In the genomic region with DNA sequence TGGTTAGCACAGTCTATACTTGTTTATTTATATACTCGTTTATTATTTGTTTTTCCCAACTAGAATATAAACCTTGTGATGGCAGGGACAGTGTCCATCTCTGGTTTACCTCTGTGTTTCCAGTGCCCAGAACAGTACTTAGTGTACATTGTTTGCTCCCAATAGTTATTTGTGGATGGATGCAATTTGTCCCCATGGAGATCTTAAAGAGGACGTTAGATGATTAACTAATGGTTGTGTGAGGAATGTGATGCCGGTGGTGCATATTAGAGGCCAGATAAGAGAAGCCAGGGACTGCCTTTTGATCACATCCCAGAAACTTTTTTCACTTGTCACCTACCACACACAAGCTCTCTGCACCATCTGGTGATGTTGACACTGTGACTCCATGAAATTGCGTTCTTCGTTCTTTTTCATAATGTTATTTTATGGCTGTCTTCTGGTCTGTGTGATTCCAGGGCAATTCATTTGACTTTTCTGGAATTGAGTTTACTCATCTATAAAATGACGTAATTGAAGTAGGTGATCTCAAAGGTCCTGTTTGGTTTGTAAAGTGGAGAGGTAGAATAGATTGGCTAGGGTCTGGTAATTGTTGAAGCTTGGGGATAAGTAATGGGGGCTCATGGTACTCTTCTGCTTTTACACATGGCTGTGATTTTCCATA, we compare ENCODE assay signal across 1 cellular context.
TF ChIP-seq lines count a peak whose summit lies in the region.

No MANE protein-coding gene starts in this region.

TF ChIP-seq in H1, 55 proteins besides CTCF, POLR2A, EP300 and RAD21:
- TF ChIP-seq CEBPB (IDR thresholded peaks at IDR 0.05; ENCODE audit: low read depth, low read length) (no peak), PHF8 (conservative IDR thresholded peaks at IDR 0.05; ENCODE audit: low read depth, low read length) (no peak)
TF ChIP-seq in H1: peak in this region for 0.
